28 cellular contexts compared by ENCODE assay signal in the genomic region with DNA sequence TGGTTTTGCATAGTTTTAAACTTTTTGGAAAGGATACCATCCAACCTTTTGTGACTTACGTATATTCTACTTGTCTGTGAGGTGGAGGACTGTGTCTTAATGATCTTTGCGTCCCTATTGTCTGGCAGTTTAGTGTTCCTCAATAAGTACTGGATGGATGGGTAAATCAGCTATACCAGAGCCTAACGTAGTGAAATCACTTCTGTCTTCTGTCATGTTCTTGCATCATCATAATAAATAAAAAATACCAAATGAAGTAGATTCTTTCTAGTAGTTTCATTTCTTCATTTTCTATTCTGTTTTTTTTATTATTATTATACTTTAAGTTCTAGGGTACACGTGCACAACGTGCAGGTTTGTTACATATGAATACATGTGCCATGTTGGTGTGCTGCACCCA.
"Had no signal": no experiment of that assay in that cellular context is flagged by ENCODE, and none has a peak within 500 bp of the region (broad histone marks: within the 10 kb centered on the region; RNA-seq: fewer than 3 reads in every experiment).

No MANE protein-coding gene starts in this region.

- H3K4me1 ChIP-seq: neural progenitor cell, parathyroid adenoma, psoas muscle, spleen, suprapubic skin, testis, tibial artery, transverse colon, upper lobe of right lung, uterus had no signal

- H3K4me2 ChIP-seq: neural progenitor cell, smooth muscle cell had no signal

- H3K27me3 ChIP-seq: neural progenitor cell, ovary, spleen, suprapubic skin, testis, tibial artery, transverse colon, upper lobe of right lung, uterus had no signal

- ATAC-seq: natural killer cell; psoas muscle; right cardiac atrium; sciatic nerve; stimulated activated memory B cell treated with anti-CD40 and anti-IgM and Interleukin-4, amounts not matched to agents 10 μg/mL and 1 μg/mL and 100 μg/mL, for 72 hours; stimulated activated naive CD8-positive, alpha-beta T cell treated with anti-CD3 and anti-CD28 coated beads, Interleukin-15, amount 100 ng/mL, for 72 hours; stimulated activated naive CD8-positive, alpha-beta T cell treated with anti-CD3 and anti-CD28 coated beads, Interleukin-15, Interleukin-2, amounts not matched to agents 100 U/mL and 50 U/mL, for 24 hours; upper lobe of right lung had no signal

- DNase-seq: natural killer cell; occipital lobe; ovary; posterior cingulate gyrus; psoas muscle; right cardiac atrium; spleen; stimulated activated CD4-positive, alpha-beta T cell treated with anti-CD3 and anti-CD28 coated beads, Interleukin-12 subunit alpha, Interleukin-12 subunit beta, amount 100 ng/mL, for 4 hours; stimulated activated CD4-positive, alpha-beta T cell treated with anti-CD3 and anti-CD28 coated beads, Interleukin-1b, Interleukin-23, amount 100 ng/mL, for 48 hours; stimulated activated CD4-positive, alpha-beta T cell treated with anti-CD3 and anti-CD28 coated beads, Interleukin-4, amount 100 ng/mL, for 1 hour; stimulated activated CD4-positive, alpha-beta T cell treated with anti-CD3 and anti-CD28 coated beads, Interleukin-4, amount 100 ng/mL, for 4 hours; stimulated activated CD8-positive, alpha-beta memory T cell treated with anti-CD3 and anti-CD28 coated beads, Interleukin-4, amount 100 ng/mL, for 48 hours; stimulated activated naive CD4-positive, alpha-beta T cell; stimulated activated naive CD8-positive, alpha-beta T cell treated with anti-CD3 and anti-CD28 coated beads, Interleukin-15, amount 100 ng/mL, for 72 hours; stimulated activated naive CD8-positive, alpha-beta T cell treated with anti-CD3 and anti-CD28 coated beads, Interleukin-15, Interleukin-2, amounts not matched to agents 100 U/mL and 50 U/mL, for 24 hours; substantia nigra; testis; tibial artery; transverse colon; upper lobe of right lung; uterus had no signal

- H3K79me2 ChIP-seq: parathyroid adenoma had no signal

- H3K9me3 ChIP-seq: ovary, psoas muscle, spleen, suprapubic skin, testis, tibial artery, transverse colon, upper lobe of right lung, uterus had no signal

- H3K27ac ChIP-seq: neural progenitor cell, ovary, parathyroid adenoma, psoas muscle, skin epidermis, spleen, suprapubic skin, testis, tibial artery, transverse colon, upper lobe of right lung, uterus had no signal

- H2AFZ ChIP-seq: neural progenitor cell, parathyroid adenoma had no signal

- H3K36me3 ChIP-seq: neural progenitor cell, ovary, uterus had no signal

- H3K4me3 ChIP-seq: neural progenitor cell, ovary, psoas muscle, skin epidermis, smooth muscle cell, spleen, suprapubic skin, testis, tibial artery, transverse colon, upper lobe of right lung, uterus had no signal

- H3K9ac ChIP-seq: neural progenitor cell, parathyroid adenoma had no signal
